14 cellular contexts compared by ENCODE assay signal in genomic region chr18:67510831-67511230, GRCh38.
"Had no signal": no experiment of that assay in that cellular context is flagged by ENCODE, and none has a peak within 500 bp of the region (broad histone marks: within the 10 kb centered on the region; RNA-seq: fewer than 3 reads in every experiment).

No MANE protein-coding gene starts in this region.

- ATAC-seq: activated CD4-positive, CD25-positive, alpha-beta regulatory T cell treated with anti-CD3 and anti-CD28 coated beads, Interleukin-2, amount 50 U/mL, for 24 hours; activated T-helper 17 cell treated with anti-CD3 and anti-CD28 coated beads, Interleukin-2, amount 50 U/mL, for 72 hours; foreskin keratinocyte; right cardiac atrium had no signal

- H3K4me1 ChIP-seq: foreskin keratinocyte, prostate gland, suprapubic skin had no signal

- H3K36me3 ChIP-seq: prostate gland, suprapubic skin had no signal

- H3K9me3 ChIP-seq: prostate gland, suprapubic skin had no signal

- DNase-seq: activated CD4-positive, alpha-beta T cell treated with anti-CD3 and anti-CD28 coated beads, Interleukin-2, amount 50 U/mL, for 4 hours; activated naive CD4-positive, alpha-beta T cell treated with Interleukin-2 at 50 U/mL for 16 hours; activated T-cell treated with anti-CD3 and anti-CD28 coated beads for 4 hours; foreskin keratinocyte; right cardiac atrium; stimulated activated CD4-positive, alpha-beta T cell treated with anti-CD3 and anti-CD28 coated beads, Interleukin-4, amount 100 ng/mL, for 4 hours; stimulated activated CD8-positive, alpha-beta memory T cell treated with anti-CD3 and anti-CD28 coated beads, Interleukin-4, amount 100 ng/mL, for 48 hours; stimulated activated naive CD4-positive, alpha-beta T cell treated with Interleukin-2 at 50 U/mL for 16 hours had no signal

- H3K27me3 ChIP-seq: ascending aorta, foreskin keratinocyte, suprapubic skin had no signal

- H3K27ac ChIP-seq: ascending aorta, foreskin keratinocyte, prostate gland, skin epidermis, suprapubic skin had no signal

- H3K4me3 ChIP-seq: ascending aorta, prostate gland, skin epidermis, suprapubic skin had no signal
